ENCODE assay signal across 17 cellular contexts in the genomic region with DNA sequence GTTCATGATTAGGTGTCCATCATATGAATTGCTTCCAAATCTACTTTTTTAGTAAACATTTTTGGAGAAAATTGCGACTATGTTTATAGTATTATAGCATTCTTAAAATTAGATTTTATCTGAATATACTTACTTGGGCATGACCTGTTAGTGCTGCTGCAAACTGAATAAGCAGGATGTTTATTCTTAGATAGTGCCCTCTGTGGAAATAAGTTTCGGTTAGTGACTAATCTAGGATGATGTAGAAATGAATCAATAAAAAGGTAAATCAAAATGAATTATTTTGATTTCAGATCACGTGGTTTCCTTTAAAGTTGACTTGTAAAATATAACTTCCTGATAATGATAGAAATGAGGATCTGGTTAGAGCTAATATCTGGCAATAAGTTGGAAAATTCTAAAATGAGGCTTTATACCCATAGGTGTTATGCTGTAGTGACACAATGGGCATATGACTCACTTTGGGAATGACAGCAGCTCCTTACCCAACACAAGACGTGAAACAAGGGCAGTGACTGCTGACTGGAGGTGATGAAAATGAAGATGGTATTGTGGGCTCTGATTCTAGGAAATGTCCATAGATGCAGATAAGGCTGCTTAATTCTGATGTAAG.
DNase-seq lines count a peak whose midpoint lies in the region; ATAC-seq and FAIRE-seq lines count a peak whose summit lies in the region.
"Had no signal": no experiment of that assay in that cellular context is flagged by ENCODE, and none has a peak within 500 bp of the region (broad histone marks: within the 10 kb centered on the region; RNA-seq: fewer than 3 reads in every experiment).

No MANE protein-coding gene starts in this region.

- H3K4me3 Mint-ChIP-seq in T-helper 2 cell treated with Interferon-gamma antibody and Interleukin-4, amounts not matched to agents 5 μg/mL and 100 μg/mL, for 36 hours, result no peak overlapping the region
- H3K4me3 Mint-ChIP-seq: activated CD4-positive, alpha-beta T cell treated with anti-CD3 and anti-CD28 coated beads, Interleukin-2, amount 10 ng/mL, durations not matched to agents 24 days and 14 days; dendritic cell treated with granulocyte-macrophage colony-stimulating factor and Interleukin-4, amounts not matched to agents 40 ng/mL and 50 ng/mL, for 4 days; GM23338; mesothelial cell of epicardium had no signal

- H3K27ac Mint-ChIP-seq in T-helper 2 cell treated with Interferon-gamma antibody and Interleukin-4, amounts not matched to agents 5 μg/mL and 100 μg/mL, for 36 hours, result no peak overlapping the region
- H3K27ac Mint-ChIP-seq: activated CD4-positive, alpha-beta T cell treated with anti-CD3 and anti-CD28 coated beads, Interleukin-2, amount 10 ng/mL, durations not matched to agents 24 days and 14 days; dendritic cell treated with granulocyte-macrophage colony-stimulating factor and Interleukin-4, amounts not matched to agents 40 ng/mL and 50 ng/mL, for 4 days; GM23338; mesothelial cell of epicardium had no signal

- H3K36me3 Mint-ChIP-seq in T-helper 2 cell treated with Interferon-gamma antibody and Interleukin-4, amounts not matched to agents 5 μg/mL and 100 μg/mL, for 36 hours (ENCODE audit: low read depth), result no peaks in the 10 kb centered on the region
- H3K36me3 Mint-ChIP-seq: mesothelial cell of epicardium had no signal

- H3K4me1 Mint-ChIP-seq in T-helper 2 cell treated with Interferon-gamma antibody and Interleukin-4, amounts not matched to agents 5 μg/mL and 100 μg/mL, for 36 hours (ENCODE audit: low read depth), result no peaks in the 10 kb centered on the region
- H3K4me1 Mint-ChIP-seq: activated CD4-positive, alpha-beta T cell treated with anti-CD3 and anti-CD28 coated beads, Interleukin-2, amount 10 ng/mL, durations not matched to agents 24 days and 14 days; GM23338 had no signal

- H3K27me3 Mint-ChIP-seq in T-helper 2 cell treated with Interferon-gamma antibody and Interleukin-4, amounts not matched to agents 5 μg/mL and 100 μg/mL, for 36 hours (ENCODE audit: low read depth), result no peaks in the 10 kb centered on the region
- H3K27me3 Mint-ChIP-seq: activated CD4-positive, alpha-beta T cell treated with anti-CD3 and anti-CD28 coated beads, Interleukin-2, amount 10 ng/mL, durations not matched to agents 24 days and 14 days; dendritic cell treated with granulocyte-macrophage colony-stimulating factor and Interleukin-4, amounts not matched to agents 40 ng/mL and 50 ng/mL, for 4 days had no signal

- H3K9me3 Mint-ChIP-seq in T-helper 2 cell treated with Interferon-gamma antibody and Interleukin-4, amounts not matched to agents 5 μg/mL and 100 μg/mL, for 36 hours, result no peaks in the 10 kb centered on the region
- H3K9me3 Mint-ChIP-seq: activated CD4-positive, alpha-beta T cell treated with anti-CD3 and anti-CD28 coated beads, Interleukin-2, amount 10 ng/mL, durations not matched to agents 24 days and 14 days; dendritic cell treated with granulocyte-macrophage colony-stimulating factor and Interleukin-4, amounts not matched to agents 40 ng/mL and 50 ng/mL, for 4 days; GM23338 had no signal

- FAIRE-seq in urothelium cell line (lab: Jason Lieb, UNC), result no peak

- DNase-seq in HCEC 1CT (peak; percentile 49), RPMI7951 (ENCODE audit: low read depth) (peak; percentile 54), urothelium cell line (ENCODE audit: low spot score) (peak; percentile 22), anterior cingulate cortex (lab: John Stamatoyannopoulos, UW) (no peak)
- DNase-seq in T-helper 2 cell treated with Interferon-gamma antibody and Interleukin-4, amounts not matched to agents 5 μg/mL and 100 μg/mL, for 36 hours (ENCODE audit: low spot score), result no peak
- DNase-seq: activated CD4-positive, alpha-beta T cell treated with anti-CD3 and anti-CD28 coated beads, Interleukin-2, amount 10 ng/mL, durations not matched to agents 24 days and 14 days; body of pancreas; esophagus squamous epithelium; kidney glomerular epithelial cell; NCI-H1436; NCI-H446; thyroid gland had no signal

- ATAC-seq in esophagus mucosa, result peak; percentile 62
- no peak for ATAC-seq in HG02763 (IDR thresholded peaks at IDR 0.05; ENCODE audit: unreplicated experiment)
- ATAC-seq: body of pancreas, GM23338 had no signal

Comparison
In these comparisons a context has a peak if more than half of its experiments do, and no peak if none do; other contexts are left out.
1. DNase-seq: peak in HCEC 1CT (single experiment), RPMI7951 (single experiment) and urothelium cell line (single experiment); none in T-helper 2 cell treated with Interferon-gamma antibody and Interleukin-4, amounts not matched to agents 5 μg/mL and 100 μg/mL, for 36 hours (single experiment) and anterior cingulate cortex (0 of 58).